Comparison of ENCODE assay signal across 8 cellular contexts in the genomic region with DNA sequence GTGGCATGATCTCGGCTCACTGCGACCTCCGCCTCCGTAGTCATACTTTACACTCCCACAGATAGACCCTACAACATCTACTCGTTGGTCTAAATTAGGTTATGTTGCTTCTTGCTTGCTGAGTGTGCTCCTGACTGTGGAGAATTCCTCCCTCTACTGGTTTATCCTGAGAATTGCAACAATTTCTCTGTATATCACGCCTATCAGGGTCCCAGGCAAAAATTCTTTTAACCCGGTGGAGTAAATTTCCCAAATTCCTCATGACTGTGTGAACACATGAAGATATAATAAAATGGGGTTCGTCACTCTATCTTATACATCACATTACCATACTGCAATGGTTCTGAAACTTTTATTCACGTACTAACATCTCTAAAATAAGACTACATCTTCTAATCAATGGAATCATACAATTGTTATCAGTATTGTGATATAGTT.
DNase-seq lines count a peak whose midpoint lies in the region; ATAC-seq, FAIRE-seq and TF ChIP-seq lines count a peak whose summit lies in the region.

No MANE protein-coding gene starts in this region.

- DNase-seq in Daoy (ENCODE audit: low read depth), result peak; percentile 48
- DNase-seq in HTR-8/SVneo (ENCODE audit: insufficient read length, low spot score), result peak; percentile 43
- no peak for DNase-seq in Peyer's patch
- peak; percentile 38 to 45 for DNase-seq in dermis microvascular lymphatic vessel endothelial cell (ENCODE audit: low read depth in 2 of 2)
- peak; percentile 83 for DNase-seq in mesendoderm
- no peak for DNase-seq in activated gamma-delta T cell (lab: John Stamatoyannopoulos, UW)
- DNase-seq in COLO668 (lab: John Stamatoyannopoulos, UW; ENCODE audit: unreplicated experiment), result no peak

- H3K4me1 ChIP-seq in Peyer's patch, result no peaks in the 10 kb centered on the region
- H3K4me1 ChIP-seq in mesendoderm (ENCODE audit: control insufficient read depth, low read depth, low read length), result no peaks in the 10 kb centered on the region

- no peaks in the 10 kb centered on the region for H3K79me1 ChIP-seq in mesendoderm (ENCODE audit: low read length)

- H3K23ac ChIP-seq in mesendoderm (ENCODE audit: low read length), result no peak overlapping the region

- H3K27me3 ChIP-seq in Peyer's patch, result no peaks in the 10 kb centered on the region
- H3K27me3 ChIP-seq in mesendoderm (ENCODE audit: insufficient read depth, low read length, poor library complexity), result no peaks in the 10 kb centered on the region

- WGBS in mesendoderm (ENCODE audit: extremely low coverage, insufficient coverage, low lambda C conversion rate), result no CpG with 5 or more reads among the region's 9 CpGs

- H3K4ac ChIP-seq in mesendoderm (ENCODE audit: low read depth, low read length), result no peak overlapping the region

- H3K36me3 ChIP-seq in Peyer's patch, result no peaks in the 10 kb centered on the region
- H3K36me3 ChIP-seq in mesendoderm (ENCODE audit: control insufficient read depth, insufficient read depth, low read length), result no peaks in the 10 kb centered on the region

- H3K4me3 ChIP-seq in Peyer's patch, result no peak overlapping the region
- no peak overlapping the region for H3K4me3 ChIP-seq in mesendoderm (ENCODE audit: low read length)

- no peak overlapping the region for H3K9ac ChIP-seq in mesendoderm (ENCODE audit: low read length)

- FAIRE-seq in HTR-8/SVneo (lab: Jason Lieb, UNC), result peak; percentile 57

- H3K18ac ChIP-seq in mesendoderm (ENCODE audit: low read length), result no peak overlapping the region

- no peak overlapping the region for H2BK5ac ChIP-seq in mesendoderm (ENCODE audit: low read length)

- no peak for TF ChIP-seq POLR2A in Peyer's patch (IDR thresholded peaks at IDR 0.05)

- no peak overlapping the region for H3K56ac ChIP-seq in mesendoderm (ENCODE audit: low read length)

- H2BK120ac ChIP-seq in mesendoderm (ENCODE audit: low read depth, low read length), result no peak overlapping the region

- H4K5ac ChIP-seq in mesendoderm (ENCODE audit: low read length), result no peak overlapping the region

- H2BK15ac ChIP-seq in mesendoderm (replicated peaks; ENCODE audit: low read depth), result no peak overlapping the region

- no peaks in the 10 kb centered on the region for H3K79me2 ChIP-seq in mesendoderm (ENCODE audit: control insufficient read depth, insufficient read depth, low read length)

- no peak overlapping the region for H2AK5ac ChIP-seq in mesendoderm (ENCODE audit: low read length)

- H3K9me3 ChIP-seq in Peyer's patch, result no peaks in the 10 kb centered on the region

- no peak overlapping the region for H4K8ac ChIP-seq in mesendoderm (ENCODE audit: low read depth, low read length)

- peak; percentile 85 for ATAC-seq in GM21381 (IDR thresholded peaks at IDR 0.05; ENCODE audit: unreplicated experiment)

- no peak overlapping the region for H3K4me2 ChIP-seq in mesendoderm (ENCODE audit: low read length)

- H3K27ac ChIP-seq in Peyer's patch (no peak overlapping the region), mesendoderm (ENCODE audit: low read depth, low read length) (no peak overlapping the region)

- peak; percentile 33 to 69 (median 66) for TF ChIP-seq CTCF in Peyer's patch (IDR thresholded peaks at IDR 0.05)

Comparison
In these comparisons a context has a peak if more than half of its experiments do, and no peak if none do; other contexts are left out.
1. DNase-seq: peak in Daoy (single experiment), HTR-8/SVneo (single experiment), dermis microvascular lymphatic vessel endothelial cell (2 of 2) and mesendoderm (single experiment); none in Peyer's patch (0 of 3), activated gamma-delta T cell (single experiment) and COLO668 (single experiment).